ENCODE assay signal across 1 cellular context in the genomic region with DNA sequence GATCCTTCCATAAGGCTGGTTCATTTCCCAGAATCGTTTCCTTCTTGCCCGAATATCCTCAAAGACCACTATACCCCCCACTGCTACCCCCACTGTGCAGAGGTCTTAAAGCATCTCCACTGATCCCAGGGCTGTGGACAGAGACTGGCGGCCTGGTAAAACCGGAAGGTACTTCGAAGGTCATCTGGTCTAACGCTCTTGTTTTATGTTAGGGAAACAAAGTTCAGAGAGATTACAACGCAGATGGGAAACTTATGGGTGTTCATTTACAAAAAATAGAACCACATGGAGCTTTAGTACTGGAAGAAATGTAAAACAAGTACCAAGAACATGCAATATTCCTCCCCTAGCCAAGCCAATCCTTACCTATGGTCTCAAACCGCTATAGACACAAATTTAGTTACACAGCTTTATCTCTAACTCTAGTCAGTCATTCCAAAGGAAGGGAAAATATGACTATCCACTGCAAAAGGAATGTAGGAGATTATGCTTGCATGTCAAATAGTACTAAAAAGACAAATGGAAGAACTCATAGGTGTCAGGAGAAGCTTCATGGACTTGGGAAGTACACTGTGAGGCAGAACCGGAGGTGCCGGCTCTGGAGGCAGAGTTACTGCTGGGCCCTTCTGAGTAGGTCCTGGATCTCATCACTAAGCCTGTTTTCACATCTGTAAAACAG.
TF ChIP-seq lines count a peak whose summit lies in the region.

No MANE protein-coding gene starts in this region.

TF ChIP-seq in HepG2, 621 proteins besides CTCF, POLR2A, EP300 and RAD21 (continued from another document):
- TF ChIP-seq, protein P1, sequence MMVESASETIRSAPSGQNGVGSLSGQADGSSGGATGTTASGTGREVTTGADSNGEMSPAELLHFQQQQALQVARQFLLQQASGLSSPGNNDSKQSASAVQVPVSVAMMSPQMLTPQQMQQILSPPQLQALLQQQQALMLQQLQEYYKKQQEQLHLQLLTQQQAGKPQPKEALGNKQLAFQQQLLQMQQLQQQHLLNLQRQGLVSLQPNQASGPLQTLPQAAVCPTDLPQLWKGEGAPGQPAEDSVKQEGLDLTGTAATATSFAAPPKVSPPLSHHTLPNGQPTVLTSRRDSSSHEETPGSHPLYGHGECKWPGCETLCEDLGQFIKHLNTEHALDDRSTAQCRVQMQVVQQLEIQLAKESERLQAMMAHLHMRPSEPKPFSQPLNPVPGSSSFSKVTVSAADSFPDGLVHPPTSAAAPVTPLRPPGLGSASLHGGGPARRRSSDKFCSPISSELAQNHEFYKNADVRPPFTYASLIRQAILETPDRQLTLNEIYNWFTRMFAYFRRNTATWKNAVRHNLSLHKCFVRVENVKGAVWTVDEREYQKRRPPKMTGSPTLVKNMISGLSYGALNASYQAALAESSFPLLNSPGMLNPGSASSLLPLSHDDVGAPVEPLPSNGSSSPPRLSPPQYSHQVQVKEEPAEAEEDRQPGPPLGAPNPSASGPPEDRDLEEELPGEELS (CRISPR knock-in tag; IDR thresholded peaks at IDR 0.05), result peak; percentile 70
- 0 out of 2 replicates have a peak, but pooled peaks have one; percentile 32 for TF ChIP-seq KDM6A (CRISPR knock-in tag; IDR thresholded peaks at IDR 0.05; ENCODE audit: low read depth)
- no peak for TF ChIP-seq DNMT1 (CRISPR knock-in tag; IDR thresholded peaks at IDR 0.05)
- TF ChIP-seq SOX13 (IDR thresholded peaks at IDR 0.05), result no peak
- TF ChIP-seq SOX13 (CRISPR knock-in tag; conservative IDR thresholded peaks at IDR 0.05 in 1 of 2, IDR thresholded peaks at IDR 0.05 in 1 of 2), result peak in 1 of 2 experiments; percentile 53; a peak in 2 of 4 replicates
- no peak for TF ChIP-seq GABPA (IDR thresholded peaks at IDR 0.05; ENCODE audit: low read depth, low read length)
- TF ChIP-seq GABPA (CRISPR knock-in tag; IDR thresholded peaks at IDR 0.05; ENCODE audit: low read depth), result peak; percentile 53
- TF ChIP-seq ZNF558 (CRISPR knock-in tag; IDR thresholded peaks at IDR 0.05; ENCODE audit: borderline replicate concordance), result no peak
- no peak for TF ChIP-seq ZNF326 (CRISPR knock-in tag; IDR thresholded peaks at IDR 0.05; ENCODE audit: borderline replicate concordance)
- no peak for TF ChIP-seq ZNF354B (CRISPR knock-in tag; IDR thresholded peaks at IDR 0.05)
TF ChIP-seq in HepG2: peak in this region for 57.
